In the genomic region with DNA sequence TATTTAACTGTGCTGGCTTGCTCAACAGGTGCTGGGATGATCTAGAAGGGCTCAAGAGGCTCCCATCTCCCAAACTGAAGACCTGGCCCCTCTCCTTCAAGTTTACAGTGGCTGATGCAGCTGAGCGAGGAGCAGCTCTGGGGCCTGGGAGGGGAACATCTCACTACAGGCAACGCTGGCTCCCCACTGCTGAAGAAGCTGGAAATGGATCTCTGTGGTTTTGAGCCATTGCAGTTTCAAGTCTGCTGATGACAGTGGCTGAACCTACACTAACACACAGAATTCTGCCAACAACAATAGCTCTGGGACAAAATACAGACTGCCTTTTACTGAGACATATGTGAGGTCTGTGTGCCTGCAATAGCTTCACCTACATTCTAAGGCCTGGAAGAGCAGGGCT, we compare ENCODE assay signal across 16 cellular contexts.
DNase-seq lines count a peak whose midpoint lies in the region; ATAC-seq and TF ChIP-seq lines count a peak whose summit lies in the region.
"Had no signal": no experiment of that assay in that cellular context is flagged by ENCODE, and none has a peak within 500 bp of the region (broad histone marks: within the 10 kb centered on the region; RNA-seq: fewer than 3 reads in every experiment).

No MANE protein-coding gene starts in this region.

- no peak for TF ChIP-seq EP300 in suprapubic skin (IDR thresholded peaks at IDR 0.05)

- H3K9me3 ChIP-seq in HEK293 (ENCODE audit: control insufficient read depth, insufficient read depth, low read depth, low read length) (no peaks in the 10 kb centered on the region), suprapubic skin (no peaks in the 10 kb centered on the region)
- H3K9me3 ChIP-seq: A549, BE2C had no signal

- H3K36me3 ChIP-seq in HEK293 (ENCODE audit: control insufficient read depth in 2 of 2, insufficient read depth in 1 of 2, low read length in 2 of 2), result no peaks in the 10 kb centered on the region
- no peaks in the 10 kb centered on the region for H3K36me3 ChIP-seq in suprapubic skin
- H3K36me3 ChIP-seq: BE2C had no signal

- 60% methylated on average over 1 of the region's 2 CpGs for WGBS in suprapubic skin

- TF ChIP-seq CTCF in HEK293 (tag by site-specific recombination; IDR thresholded peaks at IDR 0.05) (no peak), astrocyte of the spinal cord (IDR thresholded peaks at IDR 0.05; ENCODE audit: low read depth, low read length) (no peak), suprapubic skin (IDR thresholded peaks at IDR 0.05) (no peak)

- CTCF ChIA-PET in HEK293 (lab: Yijun Ruan, JAX), result no interaction called here

- DNase-seq in DMS53 (lab: John Stamatoyannopoulos, UW) (peak; percentile 68), astrocyte of the spinal cord (ENCODE audit: low read depth, low spot score) (peak; percentile 24), suprapubic skin (ENCODE audit: low spot score in 2 of 2) (no peak), SW480 (ENCODE audit: low spot score) (no peak), T-helper 2 cell (no peak)
- DNase-seq: BE2C; Caco-2; CD8-positive, alpha-beta memory T cell; EL; GM23248; H9; HFFc6 had no signal

- POLR2A ChIA-PET in HEK293 (lab: Yijun Ruan, JAX), result no interaction called here

- no peak for ATAC-seq in HG03378 (IDR thresholded peaks at IDR 0.05; ENCODE audit: unreplicated experiment)
- ATAC-seq: A549, K562 had no signal

- no peaks in the 10 kb centered on the region for H3K4me1 ChIP-seq in HEK293 (ENCODE audit: control insufficient read depth, insufficient read depth, low read length)
- H3K4me1 ChIP-seq in suprapubic skin, result no peaks in the 10 kb centered on the region
- H3K4me1 ChIP-seq: A549, BE2C, Caco-2 had no signal

- in situ Hi-C loops in astrocyte of the spinal cord (cut with HindIII; ENCODE audit: low sequenced_read_pairs), result no loop called here

- H3K27ac ChIP-seq in HEK293 (ENCODE audit: extremely low read depth, low read depth, low read length), result no peak overlapping the region
- peak overlapping the region; percentile 13 for H3K27ac ChIP-seq in suprapubic skin
- H3K27ac ChIP-seq: A549, GM23248 had no signal

- H3K4me3 ChIP-seq in HEK293 (ENCODE audit: low read depth, low read length), result no peak overlapping the region
- H3K4me3 ChIP-seq in astrocyte of the spinal cord (ENCODE audit: low read depth, low read length), result no peak overlapping the region
- no peak overlapping the region for H3K4me3 ChIP-seq in suprapubic skin
- H3K4me3 ChIP-seq: A549, GM23248, K562 had no signal

- TF ChIP-seq POLR2A in suprapubic skin (IDR thresholded peaks at IDR 0.05), result no peak

- H3K27me3 ChIP-seq in suprapubic skin, result peaks cover 2% of the 10 kb centered on the region

TF ChIP-seq in HEK293, 187 proteins besides CTCF, POLR2A, EP300 and RAD21:
- TF ChIP-seq ZNF169 (tag by site-specific recombination; IDR thresholded peaks at IDR 0.05), result no peak
- TF ChIP-seq, protein P1, sequence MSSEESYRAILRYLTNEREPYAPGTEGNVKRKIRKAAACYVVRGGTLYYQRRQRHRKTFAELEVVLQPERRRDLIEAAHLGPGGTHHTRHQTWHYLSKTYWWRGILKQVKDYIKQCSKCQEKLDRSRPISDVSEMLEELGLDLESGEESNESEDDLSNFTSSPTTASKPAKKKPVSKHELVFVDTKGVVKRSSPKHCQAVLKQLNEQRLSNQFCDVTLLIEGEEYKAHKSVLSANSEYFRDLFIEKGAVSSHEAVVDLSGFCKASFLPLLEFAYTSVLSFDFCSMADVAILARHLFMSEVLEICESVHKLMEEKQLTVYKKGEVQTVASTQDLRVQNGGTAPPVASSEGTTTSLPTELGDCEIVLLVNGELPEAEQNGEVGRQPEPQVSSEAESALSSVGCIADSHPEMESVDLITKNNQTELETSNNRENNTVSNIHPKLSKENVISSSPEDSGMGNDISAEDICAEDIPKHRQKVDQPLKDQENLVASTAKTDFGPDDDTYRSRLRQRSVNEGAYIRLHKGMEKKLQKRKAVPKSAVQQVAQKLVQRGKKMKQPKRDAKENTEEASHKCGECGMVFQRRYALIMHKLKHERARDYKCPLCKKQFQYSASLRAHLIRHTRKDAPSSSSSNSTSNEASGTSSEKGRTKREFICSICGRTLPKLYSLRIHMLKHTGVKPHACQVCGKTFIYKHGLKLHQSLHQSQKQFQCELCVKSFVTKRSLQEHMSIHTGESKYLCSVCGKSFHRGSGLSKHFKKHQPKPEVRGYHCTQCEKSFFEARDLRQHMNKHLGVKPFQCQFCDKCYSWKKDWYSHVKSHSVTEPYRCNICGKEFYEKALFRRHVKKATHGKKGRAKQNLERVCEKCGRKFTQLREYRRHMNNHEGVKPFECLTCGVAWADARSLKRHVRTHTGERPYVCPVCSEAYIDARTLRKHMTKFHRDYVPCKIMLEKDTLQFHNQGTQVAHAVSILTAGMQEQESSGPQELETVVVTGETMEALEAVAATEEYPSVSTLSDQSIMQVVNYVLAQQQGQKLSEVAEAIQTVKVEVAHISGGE (tag by site-specific recombination; conservative IDR thresholded peaks at IDR 0.05; ENCODE audit: low read depth), result no peak
- TF ChIP-seq, protein P2, sequence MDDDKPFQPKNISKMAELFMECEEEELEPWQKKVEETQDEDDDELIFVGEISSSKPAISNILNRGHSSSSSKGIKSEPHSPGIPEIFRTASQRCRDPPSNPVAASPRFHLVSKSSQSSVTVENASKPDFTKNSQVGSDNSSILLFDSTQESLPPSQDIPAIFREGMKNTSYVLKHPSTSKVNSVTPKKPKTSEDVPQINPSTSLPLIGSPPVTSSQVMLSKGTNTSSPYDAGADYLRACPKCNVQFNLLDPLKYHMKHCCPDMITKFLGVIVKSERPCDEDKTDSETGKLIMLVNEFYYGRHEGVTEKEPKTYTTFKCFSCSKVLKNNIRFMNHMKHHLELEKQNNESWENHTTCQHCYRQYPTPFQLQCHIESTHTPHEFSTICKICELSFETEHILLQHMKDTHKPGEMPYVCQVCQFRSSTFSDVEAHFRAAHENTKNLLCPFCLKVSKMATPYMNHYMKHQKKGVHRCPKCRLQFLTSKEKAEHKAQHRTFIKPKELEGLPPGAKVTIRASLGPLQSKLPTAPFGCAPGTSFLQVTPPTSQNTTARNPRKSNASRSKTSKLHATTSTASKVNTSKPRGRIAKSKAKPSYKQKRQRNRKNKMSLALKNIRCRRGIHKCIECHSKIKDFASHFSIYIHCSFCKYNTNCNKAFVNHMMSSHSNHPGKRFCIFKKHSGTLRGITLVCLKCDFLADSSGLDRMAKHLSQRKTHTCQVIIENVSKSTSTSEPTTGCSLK (tag by site-specific recombination; IDR thresholded peaks at IDR 0.05), result no peak
- 0 out of 2 replicates have a peak, but pooled peaks have one; percentile 11 for TF ChIP-seq SCRT2 (tag by site-specific recombination; IDR thresholded peaks at IDR 0.05)
- TF ChIP-seq ZNF664 (tag by site-specific recombination; IDR thresholded peaks at IDR 0.05), result no peak
- no peak for TF ChIP-seq ZNF155 (tag by site-specific recombination; IDR thresholded peaks at IDR 0.05)
- no peak for TF ChIP-seq ZNF302 (tag by site-specific recombination; IDR thresholded peaks at IDR 0.05; ENCODE audit: low read depth)
- no peak for TF ChIP-seq ZNF510 (tag by site-specific recombination; IDR thresholded peaks at IDR 0.05; ENCODE audit: insufficient replicate concordance)
- TF ChIP-seq ZNF19 (tag by site-specific recombination; IDR thresholded peaks at IDR 0.05; ENCODE audit: low read depth), result no peak
- TF ChIP-seq ZNF175 (tag by site-specific recombination; IDR thresholded peaks at IDR 0.05), result no peak
- TF ChIP-seq ZNF138 (tag by site-specific recombination; IDR thresholded peaks at IDR 0.05; ENCODE audit: borderline replicate concordance), result no peak
- no peak for TF ChIP-seq ZNF670 (tag by site-specific recombination; IDR thresholded peaks at IDR 0.05; ENCODE audit: low read depth)
- TF ChIP-seq SCRT1 (tag by site-specific recombination; IDR thresholded peaks at IDR 0.05; ENCODE audit: borderline replicate concordance), result 0 out of 2 replicates have a peak, but pooled peaks have one; percentile 16
- no peak for TF ChIP-seq ZNF174 (tag by site-specific recombination; IDR thresholded peaks at IDR 0.05)
- no peak for TF ChIP-seq MEIS1 (CRISPR knock-in tag; IDR thresholded peaks at IDR 0.05; ENCODE audit: borderline replicate concordance)

Comparison
In these comparisons a context has a peak if more than half of its experiments do, and no peak if none do; other contexts are left out.
1. DNase-seq: peak in DMS53 (single experiment) and astrocyte of the spinal cord (single experiment); none in suprapubic skin (0 of 2), SW480 (single experiment) and T-helper 2 cell (0 of 5).